In genomic region chr5:73234156-73234555, GRCh38 we compare ENCODE assay signal across 11 cellular contexts.
DNase-seq lines count a peak whose midpoint lies in the region; ATAC-seq, FAIRE-seq and TF ChIP-seq lines count a peak whose summit lies in the region.
"Had no signal": no experiment of that assay in that cellular context is flagged by ENCODE, and none has a peak within 500 bp of the region (broad histone marks: within the 10 kb centered on the region; RNA-seq: fewer than 3 reads in every experiment).

No MANE protein-coding gene starts in this region.

- H3K36me3 Mint-ChIP-seq in CD8-positive, alpha-beta T cell = no peaks in the 10 kb centered on the region
- H3K36me3 Mint-ChIP-seq in WTC11 (no peaks in the 10 kb centered on the region), progenitor cell of endocrine pancreas (ENCODE audit: insufficient read depth) (no peaks in the 10 kb centered on the region)
- H3K36me3 Mint-ChIP-seq in activated T-helper 1 cell treated with anti-CD3 and anti-CD28 coated beads, Interleukin-12 subunit alpha, Interleukin-12 subunit beta, Interleukin-2, Interleukin-4 antibody, amounts not matched to agents 30 ng/mL and 10 ng/mL and 1 ng/mL, durations not matched to agents 14 hours and 24 hours and 36 hours (ENCODE audit: low read depth) = no peaks in the 10 kb centered on the region

- no peak overlapping the region for H3K27ac Mint-ChIP-seq in CD8-positive, alpha-beta T cell
- H3K27ac Mint-ChIP-seq in WTC11 (no peak overlapping the region), progenitor cell of endocrine pancreas (no peak overlapping the region)
- no peak overlapping the region for H3K27ac Mint-ChIP-seq in activated T-helper 1 cell treated with anti-CD3 and anti-CD28 coated beads, Interleukin-12 subunit alpha, Interleukin-12 subunit beta, Interleukin-2, Interleukin-4 antibody, amounts not matched to agents 30 ng/mL and 10 ng/mL and 1 ng/mL, durations not matched to agents 14 hours and 24 hours and 36 hours
- H3K27ac Mint-ChIP-seq: CD14-positive monocyte had no signal

- H3K4me3 ChIP-seq in CD8-positive, alpha-beta T cell (ENCODE audit: low read depth, low read length) = no peak overlapping the region
- H3K4me3 ChIP-seq in iPS-18a (ENCODE audit: low read length) = peak overlapping the region; percentile 52
- H3K4me3 ChIP-seq: GM12878 had no signal

- no peak for DNase-seq in CD8-positive, alpha-beta T cell
- DNase-seq in WTC11 (ENCODE audit: low spot score) (peak; percentile 27), progenitor cell of endocrine pancreas (ENCODE audit: low spot score, unreplicated experiment) (no peak), H54 (ENCODE audit: insufficient read length, low spot score) (no peak), GM12891 (ENCODE audit: insufficient read length, low spot score) (no peak), NCI-H128 (lab: John Stamatoyannopoulos, UW; ENCODE audit: unreplicated experiment) (no peak)
- DNase-seq in activated T-helper 1 cell treated with anti-CD3 and anti-CD28 coated beads, Interleukin-12 subunit alpha, Interleukin-12 subunit beta, Interleukin-2, Interleukin-4 antibody, amounts not matched to agents 30 ng/mL and 10 ng/mL and 1 ng/mL, durations not matched to agents 14 hours and 24 hours and 36 hours (ENCODE audit: low spot score) = no peak
- DNase-seq: KBM-7 had no signal

- H3K9me3 ChIP-seq in CD8-positive, alpha-beta T cell (ENCODE audit: low read length) = no peaks in the 10 kb centered on the region
- H3K9me3 ChIP-seq in iPS-18a (ENCODE audit: control insufficient read depth, low read depth, low read length) = no peaks in the 10 kb centered on the region

- TF ChIP-seq POLR2A in H54 (IDR thresholded peaks at IDR 0.05; ENCODE audit: low read depth, low read length) (no peak), GM12891 (IDR thresholded peaks at IDR 0.05; ENCODE audit: low read depth, low read length) (no peak)

- TF ChIP-seq CTCF in CD8-positive, alpha-beta T cell (IDR thresholded peaks at IDR 0.05) = no peak
- TF ChIP-seq CTCF in WTC11 (IDR thresholded peaks at IDR 0.05) (no peak), progenitor cell of endocrine pancreas (IDR thresholded peaks at IDR 0.05; ENCODE audit: unreplicated experiment) (no peak)

- H3K27ac ChIP-seq in CD8-positive, alpha-beta T cell (ENCODE audit: low read depth, low read length) = no peak overlapping the region
- no peak overlapping the region for H3K27ac ChIP-seq in iPS-18a (ENCODE audit: low read length)

- no peaks in the 10 kb centered on the region for H3K9me3 Mint-ChIP-seq in CD8-positive, alpha-beta T cell
- H3K9me3 Mint-ChIP-seq in WTC11 (no peaks in the 10 kb centered on the region), progenitor cell of endocrine pancreas (ENCODE audit: low read depth) (no peaks in the 10 kb centered on the region)
- H3K9me3 Mint-ChIP-seq in activated T-helper 1 cell treated with anti-CD3 and anti-CD28 coated beads, Interleukin-12 subunit alpha, Interleukin-12 subunit beta, Interleukin-2, Interleukin-4 antibody, amounts not matched to agents 30 ng/mL and 10 ng/mL and 1 ng/mL, durations not matched to agents 14 hours and 24 hours and 36 hours = no peaks in the 10 kb centered on the region

- H3K27me3 Mint-ChIP-seq in CD8-positive, alpha-beta T cell (ENCODE audit: low read depth) = peaks cover 65% of the 10 kb centered on the region
- H3K27me3 Mint-ChIP-seq in WTC11 (ENCODE audit: low read depth) (peaks cover 80% of the 10 kb centered on the region), progenitor cell of endocrine pancreas (peaks cover 78% of the 10 kb centered on the region)
- peaks cover 69% of the 10 kb centered on the region for H3K27me3 Mint-ChIP-seq in activated T-helper 1 cell treated with anti-CD3 and anti-CD28 coated beads, Interleukin-12 subunit alpha, Interleukin-12 subunit beta, Interleukin-2, Interleukin-4 antibody, amounts not matched to agents 30 ng/mL and 10 ng/mL and 1 ng/mL, durations not matched to agents 14 hours and 24 hours and 36 hours (ENCODE audit: insufficient read depth)

- H3K36me3 ChIP-seq in CD8-positive, alpha-beta T cell (ENCODE audit: insufficient read depth, low read length) = no peaks in the 10 kb centered on the region
- H3K36me3 ChIP-seq in iPS-18a (ENCODE audit: control insufficient read depth, low read depth, low read length) = no peaks in the 10 kb centered on the region

- H3K9ac ChIP-seq in iPS-18a (ENCODE audit: low read length) = no peak overlapping the region

- no peak for ATAC-seq in CD8-positive, alpha-beta T cell
- peak; percentile 12 for ATAC-seq in WTC11
- ATAC-seq: GM12878 had no signal

- POLR2A ChIA-PET in CD8-positive, alpha-beta T cell (lab: Charles Lee) = no interaction called here
- POLR2A ChIA-PET in WTC11 (lab: Charles Lee) = no interaction called here

- H3K4me1 Mint-ChIP-seq in CD8-positive, alpha-beta T cell (ENCODE audit: low read depth) = peaks cover 28% of the 10 kb centered on the region
- H3K4me1 Mint-ChIP-seq in WTC11 (peaks cover 35% of the 10 kb centered on the region), progenitor cell of endocrine pancreas (ENCODE audit: low read depth) (peaks cover 3% of the 10 kb centered on the region)
- H3K4me1 Mint-ChIP-seq in activated T-helper 1 cell treated with anti-CD3 and anti-CD28 coated beads, Interleukin-12 subunit alpha, Interleukin-12 subunit beta, Interleukin-2, Interleukin-4 antibody, amounts not matched to agents 30 ng/mL and 10 ng/mL and 1 ng/mL, durations not matched to agents 14 hours and 24 hours and 36 hours (ENCODE audit: low read depth) = peaks cover 11% of the 10 kb centered on the region

- FAIRE-seq in H54 (lab: Jason Lieb, UNC) = no peak
- FAIRE-seq in GM12891 (lab: Jason Lieb, UNC) = no peak
- FAIRE-seq: GM12878 had no signal

- intact Hi-C loops in CD8-positive, alpha-beta T cell (cut with DNase I, micrococcal nuclease) = no loop called here
- intact Hi-C loops in activated T-helper 1 cell treated with anti-CD3 and anti-CD28 coated beads, Interleukin-12 subunit alpha, Interleukin-12 subunit beta, Interleukin-2, Interleukin-4 antibody, amounts not matched to agents 30 ng/mL and 10 ng/mL and 1 ng/mL, durations not matched to agents 14 hours and 24 hours and 36 hours (cut with micrococcal nuclease) = loop anchor here (5.0 kb wide), 2 partner anchors 153 to 218 kb away; no protein-coding TSS in a partner anchor

- H3K4me3 Mint-ChIP-seq in CD8-positive, alpha-beta T cell = peak overlapping the region; percentile 67
- H3K4me3 Mint-ChIP-seq in WTC11 = peak overlapping the region; percentile 67
- peak overlapping the region; percentile 64 for H3K4me3 Mint-ChIP-seq in progenitor cell of endocrine pancreas (ENCODE audit: low read depth)
- H3K4me3 Mint-ChIP-seq in activated T-helper 1 cell treated with anti-CD3 and anti-CD28 coated beads, Interleukin-12 subunit alpha, Interleukin-12 subunit beta, Interleukin-2, Interleukin-4 antibody, amounts not matched to agents 30 ng/mL and 10 ng/mL and 1 ng/mL, durations not matched to agents 14 hours and 24 hours and 36 hours = no peak overlapping the region

- CTCF ChIA-PET in CD8-positive, alpha-beta T cell (lab: Charles Lee) = interaction anchor here (3.0 kb wide), 1 partner anchor 18 kb away, joined by 11 read pairs; no protein-coding TSS in a partner anchor
- CTCF ChIA-PET in WTC11 (lab: Charles Lee) = interaction anchor here (0.7 to 5.0 kb wide), 7 partner anchors 16 to 214 kb away, joined by 3 to 31 read pairs (median 4); partner anchors contain the start of gene FOXD1

- peaks cover 37% of the 10 kb centered on the region for H3K27me3 ChIP-seq in CD8-positive, alpha-beta T cell (ENCODE audit: insufficient read depth, low read length)
- H3K27me3 ChIP-seq in iPS-18a (ENCODE audit: control insufficient read depth, insufficient read depth, low read length) = peaks cover 90% of the 10 kb centered on the region

- peaks cover 32% of the 10 kb centered on the region for H3K4me1 ChIP-seq in CD8-positive, alpha-beta T cell (ENCODE audit: insufficient read depth, low read length)
- H3K4me1 ChIP-seq in iPS-18a (ENCODE audit: control insufficient read depth, low read depth, low read length) = peaks cover 14% of the 10 kb centered on the region

TF ChIP-seq in WTC11, 78 proteins besides CTCF, POLR2A, EP300 and RAD21 (continues in another document):
- TF ChIP-seq ZMAT4 (CRISPR knock-in tag; IDR thresholded peaks at IDR 0.05) (no peak), ATF1 (CRISPR knock-in tag; IDR thresholded peaks at IDR 0.05) (no peak)
- TF ChIP-seq, protein P1, sequence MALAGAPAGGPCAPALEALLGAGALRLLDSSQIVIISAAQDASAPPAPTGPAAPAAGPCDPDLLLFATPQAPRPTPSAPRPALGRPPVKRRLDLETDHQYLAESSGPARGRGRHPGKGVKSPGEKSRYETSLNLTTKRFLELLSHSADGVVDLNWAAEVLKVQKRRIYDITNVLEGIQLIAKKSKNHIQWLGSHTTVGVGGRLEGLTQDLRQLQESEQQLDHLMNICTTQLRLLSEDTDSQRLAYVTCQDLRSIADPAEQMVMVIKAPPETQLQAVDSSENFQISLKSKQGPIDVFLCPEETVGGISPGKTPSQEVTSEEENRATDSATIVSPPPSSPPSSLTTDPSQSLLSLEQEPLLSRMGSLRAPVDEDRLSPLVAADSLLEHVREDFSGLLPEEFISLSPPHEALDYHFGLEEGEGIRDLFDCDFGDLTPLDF (CRISPR knock-in tag; IDR thresholded peaks at IDR 0.05) = no peak

TF ChIP-seq in GM12891, 5 proteins besides CTCF, POLR2A, EP300 and RAD21:
- no peak for TF ChIP-seq PAX5 (IDR thresholded peaks at IDR 0.05; ENCODE audit: insufficient read depth, low read length, severe bottlenecking)
- TF ChIP-seq POLR2AphosphoS5 (IDR thresholded peaks at IDR 0.05; ENCODE audit: low read depth, low read length) = no peak
- no peak for TF ChIP-seq POU2F2 (IDR thresholded peaks at IDR 0.05; ENCODE audit: low read depth, low read length)
TF ChIP-seq in GM12891: peak in this region for 0.
